Comparison of ENCODE assay signal across 1 cellular context in genomic region chr2:113219889-113220641, GRCh38.
TF ChIP-seq lines count a peak whose summit lies in the region.

No MANE protein-coding gene starts in this region.

TF ChIP-seq in HCT116, 20 proteins besides CTCF, POLR2A, EP300 and RAD21 (continued from another document):
- TF ChIP-seq REST (IDR thresholded peaks at IDR 0.05; ENCODE audit: low read depth) (no peak), CBX3 (IDR thresholded peaks at IDR 0.05; ENCODE audit: low read depth) (no peak), ZBTB33 (IDR thresholded peaks at IDR 0.05; ENCODE audit: extremely low read depth, insufficient replicate concordance, low read length) (no peak), POLR2AphosphoS5 (IDR thresholded peaks at IDR 0.05; ENCODE audit: low read depth, low read length) (peak; percentile 86), MAX (IDR thresholded peaks at IDR 0.05) (no peak), EZH2phosphoT487 (IDR thresholded peaks at IDR 0.05; ENCODE audit: borderline replicate concordance) (no peak)
